Comparison of ENCODE assay signal across 11 cellular contexts in genomic region chr5:166724284-166724683, GRCh38.
"Had no signal": no experiment of that assay in that cellular context is flagged by ENCODE, and none has a peak within 500 bp of the region (broad histone marks: within the 10 kb centered on the region; RNA-seq: fewer than 3 reads in every experiment).

No MANE protein-coding gene starts in this region.

- H3K27ac ChIP-seq: ascending aorta, heart left ventricle, left ventricle myocardium inferior, suprapubic skin had no signal

- H3K4me3 ChIP-seq: ascending aorta, heart left ventricle, left ventricle myocardium inferior, suprapubic skin had no signal

- H3K4me1 ChIP-seq: ascending aorta, heart left ventricle, left ventricle myocardium inferior, suprapubic skin had no signal

- H3K27me3 ChIP-seq: ascending aorta, heart left ventricle, suprapubic skin had no signal

- H3K36me3 ChIP-seq: ascending aorta, heart left ventricle, left ventricle myocardium inferior, suprapubic skin had no signal

- H3K9me3 ChIP-seq: ascending aorta, heart left ventricle, left ventricle myocardium inferior, suprapubic skin had no signal

- DNase-seq: activated CD4-positive, alpha-beta T cell treated with anti-CD3 and anti-CD28 coated beads for 48 hours; activated naive CD4-positive, alpha-beta T cell treated with Interleukin-2 at 50 U/mL for 16 hours; activated naive CD8-positive, alpha-beta T cell treated with anti-CD3 and anti-CD28 coated beads, Interleukin-2, amount 50 U/mL, for 24 hours; foreskin melanocyte; heart left ventricle; islet precursor cell; left ventricle myocardium inferior; stimulated activated CD4-positive, alpha-beta T cell treated with anti-CD3 and anti-CD28 coated beads, Interleukin-2, amount 100 ng/mL, for 48 hours; stimulated activated naive CD8-positive, alpha-beta T cell treated with anti-CD3 and anti-CD28 coated beads, Interleukin-15, Interleukin-2, amounts not matched to agents 100 U/mL and 50 U/mL, for 24 hours had no signal

- ATAC-seq: activated naive CD8-positive, alpha-beta T cell treated with anti-CD3 and anti-CD28 coated beads, Interleukin-2, amount 50 U/mL, for 24 hours; heart left ventricle; stimulated activated naive CD8-positive, alpha-beta T cell treated with anti-CD3 and anti-CD28 coated beads, Interleukin-15, Interleukin-2, amounts not matched to agents 100 U/mL and 50 U/mL, for 24 hours had no signal
